ENCODE assay signal across 35 cellular contexts in the genomic region with DNA sequence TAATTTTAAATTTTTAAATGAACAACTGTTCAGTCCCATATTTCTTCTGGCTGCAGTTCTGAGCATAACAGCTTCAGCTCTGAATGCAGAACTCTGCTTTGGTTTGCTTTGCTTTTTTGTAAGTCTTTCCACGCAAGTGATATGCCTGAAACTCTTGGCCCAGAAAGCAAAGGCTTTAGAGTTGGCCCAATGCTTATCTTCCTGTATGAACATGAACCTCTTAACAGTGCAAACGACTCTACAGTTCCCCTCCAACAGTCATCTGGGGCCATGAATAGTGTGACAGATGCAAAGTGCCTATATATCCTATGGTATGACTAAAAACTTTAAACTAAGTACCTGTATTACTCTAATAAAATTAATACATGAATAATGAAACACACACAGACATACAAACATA.
"Had no signal": no experiment of that assay in that cellular context is flagged by ENCODE, and none has a peak within 500 bp of the region (broad histone marks: within the 10 kb centered on the region; RNA-seq: fewer than 3 reads in every experiment).

No MANE protein-coding gene starts in this region.

- H3K27ac ChIP-seq: KMS-11 had no signal

- H3K4me3 ChIP-seq: MG63 had no signal

- H3K27me3 ChIP-seq: MG63 had no signal

- DNase-seq: Karpas-422, Kasumi-1, KBM-7, KG1, MG63, MM.1S, MV-4-11, NCI-H1048, NCI-H1092, NCI-H1092 treated with DMSO at 0.1 percent for 48 hours, NCI-H1105, NCI-H1105 treated with DMSO at 0.1 percent for 48 hours, NCI-H1417, NCI-H1417 treated with DMSO at 0.1 percent for 48 hours, NCI-H1436, NCI-H1436 treated with DMSO at 0.1 percent for 48 hours, NCI-H146, NCI-H1694, NCI-H1694 treated with DMSO at 0.1 percent for 48 hours, NCI-H187, NCI-H187 treated with DMSO at 0.1 percent for 48 hours, NCI-H1930, NCI-H2029, NCI-H2029 treated with DMSO at 0.1 percent for 48 hours, NCI-H2081 treated with DMSO at 0.1 percent for 48 hours, NCI-H2107, NCI-H2171, NCI-H2171 treated with DMSO at 0.1 percent for 48 hours, NCI-H2227 treated with DMSO at 0.1 percent for 48 hours, NCI-H226, NCI-H345, NCI-H446, NCI-H446 treated with DMSO at 0.1 percent for 48 hours, NCI-H510A had no signal
